16 cellular contexts compared by ENCODE assay signal in genomic region chr6:154622618-154623336, GRCh38.
DNase-seq lines count a peak whose midpoint lies in the region; ATAC-seq and TF ChIP-seq lines count a peak whose summit lies in the region.
"Had no signal": no experiment of that assay in that cellular context is flagged by ENCODE, and none has a peak within 500 bp of the region (broad histone marks: within the 10 kb centered on the region; RNA-seq: fewer than 3 reads in every experiment).

No MANE protein-coding gene starts in this region.

- no peak overlapping the region for H3K4me3 Mint-ChIP-seq in MCF 10A (ENCODE audit: unreplicated experiment)
- no peak overlapping the region for H3K4me3 Mint-ChIP-seq in activated CD4-positive, alpha-beta T cell treated with anti-CD3 and anti-CD28 coated beads for 36 hours
- H3K4me3 Mint-ChIP-seq: CD14-positive monocyte; CD8-positive, alpha-beta T cell; GM23338 had no signal

- ATAC-seq in esophagus mucosa: peak; percentile 94
- ATAC-seq in mucosa of descending colon: peak; percentile 61
- no peak for ATAC-seq in GM21528 (IDR thresholded peaks at IDR 0.05; ENCODE audit: low FRiP score, unreplicated experiment)
- no peak for ATAC-seq in HG03139 (IDR thresholded peaks at IDR 0.05; ENCODE audit: unreplicated experiment)
- no peak for ATAC-seq in activated CD4-positive, alpha-beta T cell treated with anti-CD3 and anti-CD28 coated beads for 36 hours
- ATAC-seq: CD8-positive, alpha-beta T cell; GM23338; HepG2 had no signal

- TF ChIP-seq POLR2A in breast epithelium (IDR thresholded peaks at IDR 0.05) (no peak), stomach (IDR thresholded peaks at IDR 0.05) (no peak)

- peaks cover 6% of the 10 kb centered on the region for H3K36me3 Mint-ChIP-seq in MCF 10A (ENCODE audit: insufficient read depth, unreplicated experiment)
- H3K36me3 Mint-ChIP-seq in activated CD4-positive, alpha-beta T cell treated with anti-CD3 and anti-CD28 coated beads for 36 hours (ENCODE audit: low read depth): no peaks in the 10 kb centered on the region
- H3K36me3 Mint-ChIP-seq: CD14-positive monocyte; CD8-positive, alpha-beta T cell had no signal

- H3K27me3 Mint-ChIP-seq in MCF 10A (ENCODE audit: insufficient read depth, unreplicated experiment): no peaks in the 10 kb centered on the region
- H3K27me3 Mint-ChIP-seq in activated CD4-positive, alpha-beta T cell treated with anti-CD3 and anti-CD28 coated beads for 36 hours: peaks cover 4% of the 10 kb centered on the region

- DNase-seq in breast epithelium (ENCODE audit: low spot score in 2 of 2) (peak in 1 of 2 donors; percentile 64), MCF 10A (ENCODE audit: unreplicated experiment) (no peak), mucosa of descending colon (peak in 1 of 3 donors; percentile 24), stomach (peak; percentile 84)
- no peak for DNase-seq in activated CD4-positive, alpha-beta T cell treated with anti-CD3 and anti-CD28 coated beads for 36 hours
- DNase-seq: CD8-positive, alpha-beta T cell; COR-L47; GF-D8; H7 had no signal

- H3K4me1 ChIP-seq in breast epithelium (peaks cover 0 to 6% of the 10 kb centered on the region in 2 donors), mucosa of descending colon (ENCODE audit: low read depth) (no peaks in the 10 kb centered on the region), stomach (peaks cover 6 to 44% (median 18%) of the 10 kb centered on the region in 4 donors)

- H3K27ac Mint-ChIP-seq in MCF 10A (ENCODE audit: low read depth, unreplicated experiment): no peak overlapping the region
- H3K27ac Mint-ChIP-seq in activated CD4-positive, alpha-beta T cell treated with anti-CD3 and anti-CD28 coated beads for 36 hours: no peak overlapping the region
- H3K27ac Mint-ChIP-seq: CD8-positive, alpha-beta T cell; GM23338 had no signal

- CTCF ChIA-PET in MCF 10A (lab: Yijun Ruan, JAX): no interaction called here
- CTCF ChIA-PET in activated CD4-positive, alpha-beta T cell treated with anti-CD3 and anti-CD28 coated beads for 36 hours (lab: Charles Lee): interaction anchor here (0.6 to 1.0 kb wide), 2 partner anchors 11 to 27 kb away, joined by 3 read pairs; no protein-coding TSS in a partner anchor

- TF ChIP-seq EP300 in stomach (IDR thresholded peaks at IDR 0.05): no peak

- TF ChIP-seq CTCF in breast epithelium (IDR thresholded peaks at IDR 0.05) (no peak), MCF 10A (IDR thresholded peaks at IDR 0.05; ENCODE audit: unreplicated experiment) (no peak), mucosa of descending colon (IDR thresholded peaks at IDR 0.05) (no peak), stomach (IDR thresholded peaks at IDR 0.05) (no peak)

- no peaks in the 10 kb centered on the region for H3K27me3 ChIP-seq in breast epithelium
- H3K27me3 ChIP-seq in stomach: no peaks in the 10 kb centered on the region

- H3K4me1 Mint-ChIP-seq in MCF 10A (ENCODE audit: insufficient read depth, unreplicated experiment): no peaks in the 10 kb centered on the region
- peaks cover 5% of the 10 kb centered on the region for H3K4me1 Mint-ChIP-seq in activated CD4-positive, alpha-beta T cell treated with anti-CD3 and anti-CD28 coated beads for 36 hours
- H3K4me1 Mint-ChIP-seq: CD14-positive monocyte had no signal

- intact Hi-C loops in breast epithelium (cut with DNase I; ENCODE audit: low total_unique reads) (no loop called here), MCF 10A (cut with micrococcal nuclease) (no loop called here), mucosa of descending colon (cut with DNase I, micrococcal nuclease) (no loop called here), stomach (cut with DNase I; ENCODE audit: low total_unique reads) (no loop called here)
- intact Hi-C loops in activated CD4-positive, alpha-beta T cell treated with anti-CD3 and anti-CD28 coated beads for 36 hours (cut with DNase I, micrococcal nuclease): no loop called here

- POLR2A ChIA-PET in MCF 10A (lab: Yijun Ruan, JAX): interaction anchor here (0.6 kb wide), 2 partner anchors 23 to 47 kb away, joined by 3 to 5 read pairs; no protein-coding TSS in a partner anchor
- POLR2A ChIA-PET in activated CD4-positive, alpha-beta T cell treated with anti-CD3 and anti-CD28 coated beads for 36 hours (lab: Charles Lee): no interaction called here

- H3K27ac ChIP-seq in breast epithelium: peak overlapping the region; percentile 30 to 34
- peak overlapping the region; percentile 41 to 73 (median 50) for H3K27ac ChIP-seq in stomach
- H3K27ac ChIP-seq: 22Rv1 had no signal

- no peaks in the 10 kb centered on the region for H3K9me3 Mint-ChIP-seq in MCF 10A (ENCODE audit: unreplicated experiment)
- H3K9me3 Mint-ChIP-seq in activated CD4-positive, alpha-beta T cell treated with anti-CD3 and anti-CD28 coated beads for 36 hours (ENCODE audit: low read depth): peaks cover 5% of the 10 kb centered on the region
- H3K9me3 Mint-ChIP-seq: GM23338 had no signal

- WGBS in stomach, 5 donors: 29 to 65% (median 50%) methylated on average over 3 of the region's 3 CpGs

- BruUV-seq in MCF 10A (replicated peaks; lab: Mats Ljungman, UMichigan): no TSS peak

- H3K36me3 ChIP-seq in breast epithelium: no peaks in the 10 kb centered on the region
- no peaks in the 10 kb centered on the region for H3K36me3 ChIP-seq in mucosa of descending colon (ENCODE audit: low read depth)
- H3K36me3 ChIP-seq in stomach: no peaks in the 10 kb centered on the region

- H3K9me3 ChIP-seq in breast epithelium: no peaks in the 10 kb centered on the region
- H3K9me3 ChIP-seq in mucosa of descending colon: no peaks in the 10 kb centered on the region
- no peaks in the 10 kb centered on the region for H3K9me3 ChIP-seq in stomach

- H3K4me3 ChIP-seq in breast epithelium (no peak overlapping the region), mucosa of descending colon (no peak overlapping the region), stomach (no peak overlapping the region)
- H3K4me3 ChIP-seq: GM23338 had no signal

Comparison
In these comparisons a context has a peak if more than half of its experiments do, and no peak if none do; other contexts are left out.
1. ATAC-seq: peak in esophagus mucosa (single experiment) and mucosa of descending colon (single experiment); none in GM21528 (single experiment), HG03139 (single experiment) and activated CD4-positive, alpha-beta T cell treated with anti-CD3 and anti-CD28 coated beads for 36 hours (single experiment).